Comparison of ENCODE assay signal across 9 cellular contexts in the genomic region with DNA sequence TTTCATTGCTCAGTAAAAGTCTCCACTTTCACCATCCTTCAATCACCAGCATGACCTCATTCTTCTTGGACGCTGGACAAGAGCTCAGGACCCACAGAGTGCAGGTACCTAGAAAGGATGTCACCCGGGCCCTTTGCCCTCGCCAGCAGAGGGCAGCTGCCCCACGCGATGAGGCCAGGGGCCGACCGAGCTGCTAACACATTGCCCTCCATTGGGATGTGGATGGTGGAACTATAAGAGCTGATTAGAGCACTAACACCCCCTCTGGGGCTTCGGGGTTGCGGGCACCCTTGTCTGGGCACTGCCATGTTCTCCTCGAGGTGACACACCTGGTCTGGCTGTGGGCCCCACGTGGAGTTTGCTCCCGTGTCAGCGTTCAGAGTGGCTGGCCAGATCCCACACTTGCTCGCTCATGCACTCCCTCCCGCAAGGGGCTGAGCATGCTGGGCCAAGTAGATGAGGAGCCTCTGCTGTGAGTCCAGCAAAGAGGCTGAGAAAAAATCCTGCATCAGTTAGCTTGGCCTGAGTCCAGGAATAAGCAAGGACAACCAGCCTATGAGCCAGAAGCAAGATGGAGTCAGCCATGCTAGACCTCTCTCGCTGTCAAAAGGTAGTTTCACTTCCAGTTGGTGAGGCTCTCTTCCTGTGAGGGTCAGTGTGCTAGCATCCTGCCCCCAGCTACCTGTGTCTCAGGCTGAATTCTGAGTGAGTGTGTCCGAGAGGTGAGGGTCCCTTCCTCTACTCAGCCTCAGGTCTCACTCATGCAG. TPM values are rescaled to one million over a fixed set of nuclear protein-coding genes. Genes with fewer than 3 reads are reported as not detected.
DNase-seq lines count a peak whose midpoint lies in the region; ATAC-seq, FAIRE-seq and TF ChIP-seq lines count a peak whose summit lies in the region.
"Had no signal": no experiment of that assay in that cellular context is flagged by ENCODE, and none has a peak within 500 bp of the region (broad histone marks: within the 10 kb centered on the region; RNA-seq: fewer than 3 reads in every experiment).

No MANE protein-coding gene starts in this region.

- H3K4me1 ChIP-seq in HepG2 (ENCODE audit: insufficient read depth, low read length) (no peaks in the 10 kb centered on the region), aorta (ENCODE audit: control insufficient read depth in 1 of 2, insufficient read depth in 2 of 2, low read length in 2 of 2) (peaks cover 0 to 3% of the 10 kb centered on the region in 2 donors)

- no TSS peak for BruUV-seq in HepG2 (replicated peaks; lab: Mats Ljungman, UMichigan)

- no peak; the same call in 1 of the 2 replicates for ATAC-seq in WTC11
- ATAC-seq in HepG2, result peak; percentile 65
- ATAC-seq in aorta (ENCODE audit: low FRiP score), result no peak
- no peak for ATAC-seq in HG03460 (IDR thresholded peaks at IDR 0.05; ENCODE audit: unreplicated experiment)
- ATAC-seq: effector memory CD8-positive, alpha-beta T cell had no signal

- TF ChIP-seq RAD21 in HepG2 (CRISPR knock-in tag; IDR thresholded peaks at IDR 0.05), result no peak

- TF ChIP-seq EP300 in HepG2 (IDR thresholded peaks at IDR 0.05; ENCODE audit: low read depth in 2 of 2, low read length in 2 of 2) (no peak), HepG2 (CRISPR knock-in tag; IDR thresholded peaks at IDR 0.05; ENCODE audit: borderline replicate concordance) (no peak)

- H3K9me3 Mint-ChIP-seq in HFFc6 (no peaks in the 10 kb centered on the region), WTC11 (peaks cover 26% of the 10 kb centered on the region)

- in situ Hi-C loops in HepG2 (cut with HindIII; ENCODE audit: extremely low pct_ligation_motif_present, low pct_unique_long_range_greater_than_20kb), result no loop called here

- WGBS in HepG2 (ENCODE audit: low lambda C conversion rate), result 37% methylated on average over 15 of the region's 17 CpGs
- 73 to 77% methylated on average over 17 of the region's 17 CpGs for WGBS in aorta, 2 donors

- TF ChIP-seq POLR2A in HepG2 (IDR thresholded peaks at IDR 0.05; ENCODE audit: insufficient read depth in 1 of 2, low read depth in 2 of 2, low read length in 2 of 2), result no peak

- no peaks in the 10 kb centered on the region for H3K36me3 ChIP-seq in HepG2 (replicated peaks in 1 of 2; ENCODE audit: control insufficient read depth in 1 of 2, insufficient read depth in 2 of 2, low read length in 2 of 2)
- H3K36me3 ChIP-seq in aorta (ENCODE audit: control insufficient read depth in 1 of 2, insufficient read depth in 2 of 2, low read length in 1 of 2), result no peaks in the 10 kb centered on the region

- no peak for FAIRE-seq in HepG2 (lab: Jason Lieb, UNC)
- FAIRE-seq in GM19239 (lab: Jason Lieb, UNC), result no peak

- intact Hi-C loops in HepG2 (cut with micrococcal nuclease; ENCODE audit: unreplicated experiment) (loop anchor here (5.0 kb wide), 1 partner anchor 125 kb away; a partner anchor contains a TSS), aorta (cut with DNase I) (no loop called here)

- H3K4me3 ChIP-seq in HepG2 (replicated peaks in 1 of 3; ENCODE audit: insufficient read depth in 1 of 3, low read depth in 2 of 3, low read length in 3 of 3) (no peak overlapping the region), aorta (ENCODE audit: low read length in 2 of 2) (no peak overlapping the region)

- no peaks in the 10 kb centered on the region for H3K79me2 ChIP-seq in HepG2 (ENCODE audit: insufficient read depth, low read length)

- H3K9me3 ChIP-seq in HepG2 (ENCODE audit: low read length) (no peaks in the 10 kb centered on the region), aorta (ENCODE audit: control insufficient read depth, low read length) (no peaks in the 10 kb centered on the region)

- peak; percentile 40 for TF ChIP-seq CTCF in C4-2B (conservative IDR thresholded peaks at IDR 0.05)
- TF ChIP-seq CTCF in HFFc6 (IDR thresholded peaks at IDR 0.05), result peak; percentile 59
- no peak for TF ChIP-seq CTCF in WTC11 (IDR thresholded peaks at IDR 0.05)
- TF ChIP-seq CTCF in HepG2 (CRISPR knock-in tag; IDR thresholded peaks at IDR 0.05), result peak; percentile 59

- no peak overlapping the region for H2AFZ ChIP-seq in HepG2 (ENCODE audit: low read length)

- POLR2A ChIA-PET in WTC11 (lab: Charles Lee) (interaction anchor here (0.6 to 0.8 kb wide), 2 partner anchors 65 to 118 kb away, joined by 3 to 4 read pairs; no protein-coding TSS in a partner anchor), HepG2 (lab: Yijun Ruan, JAX) (interaction anchor here (1.6 kb wide), 1 partner anchor 13 kb away, joined by 4 read pairs; no protein-coding TSS in a partner anchor)

- DNase-seq in HFFc6 (no peak), WTC11 (ENCODE audit: low spot score) (peak; percentile 36), HepG2 (ENCODE audit: low spot score) (no peak), aorta (no peak), GM19239 (ENCODE audit: insufficient read length, low spot score) (no peak)
- no peak for DNase-seq in stimulated activated naive CD4-positive, alpha-beta T cell treated with Interleukin-2 at 50 U/mL for 16 hours (lab: John Stamatoyannopoulos, UW)
- DNase-seq: effector memory CD8-positive, alpha-beta T cell had no signal

- no peaks in the 10 kb centered on the region for H4K20me1 ChIP-seq in HepG2 (ENCODE audit: insufficient read depth, low read length)

- H3K4me1 Mint-ChIP-seq in HFFc6 (ENCODE audit: low read depth), result peaks cover 8% of the 10 kb centered on the region; the same call in 1 of the 2 replicates
- H3K4me1 Mint-ChIP-seq in WTC11, result no peaks in the 10 kb centered on the region

- H3K9ac ChIP-seq in HepG2 (ENCODE audit: insufficient read depth, low read depth, low read length), result no peak overlapping the region

- CTCF ChIA-PET in WTC11 (lab: Charles Lee), result interaction anchor here (0.6 to 4.0 kb wide), 17 partner anchors 13 to 444 kb away, joined by 3 to 31 read pairs (median 5); a partner anchor contains a TSS
- CTCF ChIA-PET in HepG2 (lab: Yijun Ruan, JAX; ENCODE audit: low intra/inter-chr PET ratio, low total read pairs), result interaction anchor here (1.2 to 1.8 kb wide), 2 partner anchors 118 to 445 kb away, joined by 4 read pairs; no protein-coding TSS in a partner anchor

- H3K27me3 ChIP-seq in HepG2 (ENCODE audit: control insufficient read depth in 1 of 2, insufficient read depth in 2 of 2, low read length in 2 of 2) (peaks cover 5 to 24% of the 10 kb centered on the region in 2 experiments; a peak in 4 of 5 replicates), aorta (ENCODE audit: control insufficient read depth in 1 of 2, insufficient read depth in 2 of 2, low read length in 1 of 2) (no peaks in the 10 kb centered on the region)

- H3K27me3 Mint-ChIP-seq in HFFc6 (ENCODE audit: insufficient read depth) (peaks cover 45% of the 10 kb centered on the region), WTC11 (ENCODE audit: low read depth) (peaks cover 58% of the 10 kb centered on the region)

- H3K27ac ChIP-seq in C4-2B (no peak overlapping the region), HepG2 (ENCODE audit: extremely low read length, insufficient read depth, low read length) (no peak overlapping the region), aorta (ENCODE audit: low read depth in 1 of 2, low read length in 2 of 2) (no peak overlapping the region)

- H3K36me3 Mint-ChIP-seq in HFFc6 (ENCODE audit: low read depth) (peaks cover 2% of the 10 kb centered on the region; the same call in 1 of the 2 replicates), WTC11 (no peaks in the 10 kb centered on the region; the same call in 1 of the 2 replicates)

- H3K27ac Mint-ChIP-seq in HFFc6 (no peak overlapping the region), WTC11 (no peak overlapping the region)
- H3K27ac Mint-ChIP-seq: effector memory CD8-positive, alpha-beta T cell had no signal

- H3K4me2 ChIP-seq in HepG2 (ENCODE audit: low read depth, low read length), result no peak overlapping the region

- H3K4me3 Mint-ChIP-seq in HFFc6 (no peak overlapping the region), WTC11 (no peak overlapping the region)
- H3K4me3 Mint-ChIP-seq: effector memory CD8-positive, alpha-beta T cell had no signal

RNA-seq across cellular contexts. Expression of a gene that starts 9.8 kb away (rescaled TPM):
- total RNA-seq in HFFc6 (2021; fragmentation: NEBNext Ultra II Directional; extraction: Animal tissue kit (Norgen Biotek cat#: 25700)), result not detected
- 0.35 TPM in 1 of 3 replicates, not detected in the others for total RNA-seq in WTC11 (2021)
- not detected in 2 replicates for total RNA-seq in HepG2 (2016; rRNA removed; fragmentation: Illumina TruSeq; extraction: Trizol)
- total RNA-seq in HepG2 (2016; cell fraction: cytosol; rRNA removed; fragmentation: Illumina TruSeq; extraction: Trizol; ENCODE audit: low read depth), result not detected in 2 replicates
- not detected in 2 replicates for total RNA-seq in HepG2 (2016; cell fraction: insoluble cytoplasmic fraction; rRNA removed; fragmentation: Illumina TruSeq; extraction: Trizol)
- total RNA-seq in HepG2 (2016; cell fraction: membrane; rRNA removed; fragmentation: Illumina TruSeq; extraction: Trizol), result not detected in 2 replicates
- not detected in 2 replicates for total RNA-seq in HepG2 (2016; cell fraction: nucleus; rRNA removed; fragmentation: Illumina TruSeq; extraction: Trizol)
- polyA plus RNA-seq in HepG2 (2011; rRNA removed), result not detected in 2 replicates
- polyA plus RNA-seq in HepG2 (2011; cell fraction: cytosol; rRNA removed), result 0.15 TPM in 1 of 2 replicates, not detected in the other
- polyA plus RNA-seq in HepG2 (2011; cell fraction: nucleus; rRNA removed), result 0.35 and 0.43 TPM in 2 replicates
- not detected in 2 replicates for polyA plus RNA-seq in HepG2 (2012)
- polyA plus RNA-seq in HepG2 (2016; cell fraction: cytosol; fragmentation: Illumina TruSeq; extraction: Trizol; ENCODE audit: low read depth), result not detected in 2 replicates
- not detected in 2 replicates for polyA plus RNA-seq in HepG2 (2016; cell fraction: insoluble cytoplasmic fraction; fragmentation: Illumina TruSeq; extraction: Trizol; ENCODE audit: low read depth)
- not detected in 2 replicates for polyA plus RNA-seq in HepG2 (2016; cell fraction: membrane; fragmentation: Illumina TruSeq; extraction: Trizol; ENCODE audit: low read depth)
- not detected in 2 replicates for polyA plus RNA-seq in HepG2 (2016; cell fraction: nucleus; fragmentation: Illumina TruSeq; extraction: Trizol; ENCODE audit: insufficient read depth, low read depth)
- not detected in 2 replicates for polyA minus RNA-seq in HepG2 (2011; rRNA and poly(A)+ RNA removed; ENCODE audit: low replicate concordance)
- not detected in 2 replicates for polyA minus RNA-seq in HepG2 (2011; cell fraction: cytosol; rRNA and poly(A)+ RNA removed)
- polyA minus RNA-seq in HepG2 (2011; cell fraction: nucleus; rRNA and poly(A)+ RNA removed), result not detected in 2 replicates
- total RNA-seq in aorta, result not detected
- polyA plus RNA-seq in aorta, result not detected

RNA-seq across cellular contexts. Expression of a gene that starts 43.6 kb away (rescaled TPM):
- total RNA-seq in HFFc6 (2021; fragmentation: NEBNext Ultra II Directional; extraction: Animal tissue kit (Norgen Biotek cat#: 25700)), result under 1 TPM; 0.21 to 0.71 (median 0.45) TPM
- total RNA-seq in WTC11 (2021) (0.80 to 1.7 TPM (median 1.3 TPM) in 3 replicates), HepG2 (2016; rRNA removed; fragmentation: Illumina TruSeq; extraction: Trizol) (0.09 TPM in 1 of 2 replicates, not detected in the other), aorta (10 to 100 TPM; 10.7 to 15.0 TPM)
- total RNA-seq in HepG2 (2016; cell fraction: cytosol; rRNA removed; fragmentation: Illumina TruSeq; extraction: Trizol; ENCODE audit: low read depth), result not detected in 2 replicates
- total RNA-seq in HepG2 (2016; cell fraction: insoluble cytoplasmic fraction; rRNA removed; fragmentation: Illumina TruSeq; extraction: Trizol), result not detected in 2 replicates
- total RNA-seq in HepG2 (2016; cell fraction: membrane; rRNA removed; fragmentation: Illumina TruSeq; extraction: Trizol), result not detected in 2 replicates
- not detected in 2 replicates for total RNA-seq in HepG2 (2016; cell fraction: nucleus; rRNA removed; fragmentation: Illumina TruSeq; extraction: Trizol)
- polyA plus RNA-seq in HepG2 (2011; rRNA removed) (0.13 and 0.22 TPM in 2 replicates), aorta (10 to 100 TPM in 1 of 2 donors, 1 to 10 TPM in 1; 1.9 to 47.7 TPM)
- polyA plus RNA-seq in HepG2 (2011; cell fraction: cytosol; rRNA removed), result 0.08 and 0.11 TPM in 2 replicates
- polyA plus RNA-seq in HepG2 (2011; cell fraction: nucleus; rRNA removed), result 1.8 and 2.5 TPM in 2 replicates
- polyA plus RNA-seq in HepG2 (2012), result 0.47 and 1.3 TPM in 2 replicates
- not detected in 2 replicates for polyA plus RNA-seq in HepG2 (2016; cell fraction: cytosol; fragmentation: Illumina TruSeq; extraction: Trizol; ENCODE audit: low read depth)
- not detected in 2 replicates for polyA plus RNA-seq in HepG2 (2016; cell fraction: insoluble cytoplasmic fraction; fragmentation: Illumina TruSeq; extraction: Trizol; ENCODE audit: low read depth)
- polyA plus RNA-seq in HepG2 (2016; cell fraction: membrane; fragmentation: Illumina TruSeq; extraction: Trizol; ENCODE audit: low read depth), result not detected in 2 replicates
- polyA plus RNA-seq in HepG2 (2016; cell fraction: nucleus; fragmentation: Illumina TruSeq; extraction: Trizol; ENCODE audit: insufficient read depth, low read depth), result not detected in 2 replicates
- 0.28 and 0.44 TPM in 2 replicates for polyA minus RNA-seq in HepG2 (2011; rRNA and poly(A)+ RNA removed; ENCODE audit: low replicate concordance)
- polyA minus RNA-seq in HepG2 (2011; cell fraction: cytosol; rRNA and poly(A)+ RNA removed), result not detected in 2 replicates
- polyA minus RNA-seq in HepG2 (2011; cell fraction: nucleus; rRNA and poly(A)+ RNA removed), result 1.0 and 1.6 TPM in 2 replicates

RNA-seq across cellular contexts. Expression of a gene that starts 56.9 kb away (rescaled TPM):
- 100 to 1,000 TPM; 212 to 240 (median 229) TPM for total RNA-seq in HFFc6 (2021; fragmentation: NEBNext Ultra II Directional; extraction: Animal tissue kit (Norgen Biotek cat#: 25700))
- total RNA-seq in WTC11 (2021) (194 to 199 TPM (median 198 TPM) in 3 replicates), HepG2 (2016; rRNA removed; fragmentation: Illumina TruSeq; extraction: Trizol) (41.6 and 143 TPM in 2 replicates), aorta (100 to 1,000 TPM; 473 to 535 TPM)
- total RNA-seq in HepG2 (2016; cell fraction: cytosol; rRNA removed; fragmentation: Illumina TruSeq; extraction: Trizol; ENCODE audit: low read depth), result 27.5 and 30.2 TPM in 2 replicates
- 34.4 and 150 TPM in 2 replicates for total RNA-seq in HepG2 (2016; cell fraction: insoluble cytoplasmic fraction; rRNA removed; fragmentation: Illumina TruSeq; extraction: Trizol)
- total RNA-seq in HepG2 (2016; cell fraction: membrane; rRNA removed; fragmentation: Illumina TruSeq; extraction: Trizol), result 48.5 and 49.5 TPM in 2 replicates
- total RNA-seq in HepG2 (2016; cell fraction: nucleus; rRNA removed; fragmentation: Illumina TruSeq; extraction: Trizol), result 148 and 175 TPM in 2 replicates
- polyA plus RNA-seq in HepG2 (2011; rRNA removed) (230 and 408 TPM in 2 replicates), aorta (100 to 1,000 TPM; 619 to 646 TPM)
- polyA plus RNA-seq in HepG2 (2011; cell fraction: cytosol; rRNA removed), result 243 and 281 TPM in 2 replicates
- 384 and 418 TPM in 2 replicates for polyA plus RNA-seq in HepG2 (2011; cell fraction: nucleus; rRNA removed)
- 353 and 402 TPM in 2 replicates for polyA plus RNA-seq in HepG2 (2012)
- polyA plus RNA-seq in HepG2 (2016; cell fraction: cytosol; fragmentation: Illumina TruSeq; extraction: Trizol; ENCODE audit: low read depth), result 52.6 and 53.6 TPM in 2 replicates
- 67.0 and 91.4 TPM in 2 replicates for polyA plus RNA-seq in HepG2 (2016; cell fraction: insoluble cytoplasmic fraction; fragmentation: Illumina TruSeq; extraction: Trizol; ENCODE audit: low read depth)
- polyA plus RNA-seq in HepG2 (2016; cell fraction: membrane; fragmentation: Illumina TruSeq; extraction: Trizol; ENCODE audit: low read depth), result 63.0 and 71.7 TPM in 2 replicates
- 389 and 405 TPM in 2 replicates for polyA plus RNA-seq in HepG2 (2016; cell fraction: nucleus; fragmentation: Illumina TruSeq; extraction: Trizol; ENCODE audit: insufficient read depth, low read depth)
- 165 and 658 TPM in 2 replicates for polyA minus RNA-seq in HepG2 (2011; rRNA and poly(A)+ RNA removed; ENCODE audit: low replicate concordance)
- 233 and 311 TPM in 2 replicates for polyA minus RNA-seq in HepG2 (2011; cell fraction: cytosol; rRNA and poly(A)+ RNA removed)
- polyA minus RNA-seq in HepG2 (2011; cell fraction: nucleus; rRNA and poly(A)+ RNA removed), result 60.6 and 93.4 TPM in 2 replicates
